Comparison of ENCODE assay signal across 10 cellular contexts in the genomic region with DNA sequence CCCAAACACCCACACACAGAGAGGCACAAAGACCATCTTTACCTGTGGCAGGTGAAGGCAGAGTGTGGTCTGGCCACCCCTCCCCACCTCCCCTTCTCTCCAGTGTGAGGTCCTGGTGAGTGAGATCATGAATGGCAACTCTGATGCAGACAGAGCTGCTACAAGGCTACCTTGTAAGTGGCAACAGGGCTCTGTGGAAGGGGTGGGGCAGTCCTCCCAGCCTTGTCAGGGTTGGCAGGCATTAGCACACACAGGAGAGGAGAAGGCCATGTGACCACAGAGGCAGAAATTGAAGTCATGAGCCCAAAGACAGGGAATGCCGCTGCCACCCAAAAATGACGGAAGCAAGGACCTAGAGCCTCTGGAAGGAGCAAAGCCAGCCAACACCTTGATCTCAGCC. TPM values are rescaled to one million over a fixed set of nuclear protein-coding genes. Genes with fewer than 3 reads are reported as not detected.
DNase-seq lines count a peak whose midpoint lies in the region; ATAC-seq and TF ChIP-seq lines count a peak whose summit lies in the region.
"Had no signal": no experiment of that assay in that cellular context is flagged by ENCODE, and none has a peak within 500 bp of the region (broad histone marks: within the 10 kb centered on the region; RNA-seq: fewer than 3 reads in every experiment).

No MANE protein-coding gene starts in this region.

- H3K27me3 ChIP-seq in CD8-positive, alpha-beta T cell (ENCODE audit: insufficient read depth, low read length): no peaks in the 10 kb centered on the region
- H3K27me3 ChIP-seq: uterus had no signal

- H3K36me3 ChIP-seq in CD8-positive, alpha-beta T cell (ENCODE audit: insufficient read depth, low read length): no peaks in the 10 kb centered on the region
- H3K36me3 ChIP-seq: uterus had no signal

- intact Hi-C loops in CD8-positive, alpha-beta T cell (cut with DNase I, micrococcal nuclease): no loop called here

- DNase-seq in HFFc6 (no peak), SW480 (ENCODE audit: low spot score) (peak; percentile 60), islet precursor cell (peak; percentile 73)
- DNase-seq in stimulated activated effector memory CD8-positive, alpha-beta T cell treated with anti-CD3 and anti-CD28 coated beads, Interleukin-12 subunit alpha, Interleukin-12 subunit beta, amount 100 ng/mL, for 72 hours (ENCODE audit: low spot score in 2 of 2): no peak
- DNase-seq in CD8-positive, alpha-beta T cell: no peak
- DNase-seq in central memory CD4-positive, alpha-beta T cell: no peak
- no peak for DNase-seq in activated naive CD4-positive, alpha-beta T cell treated with anti-CD3 and anti-CD28 coated beads, Interleukin-2, amount 50 U/mL, for 16 hours
- no peak for DNase-seq in activated effector memory CD4-positive, alpha-beta T cell treated with Interleukin-2 at 50 U/mL for 16 hours
- DNase-seq: activated CD4-positive, alpha-beta T cell treated with anti-CD3 and anti-CD28 coated beads, Interleukin-2, amount 50 U/mL, for 48 hours had no signal

- POLR2A ChIA-PET in CD8-positive, alpha-beta T cell (lab: Charles Lee): no interaction called here

- no peaks in the 10 kb centered on the region for H3K36me3 Mint-ChIP-seq in HFFc6 (ENCODE audit: low read depth)
- H3K36me3 Mint-ChIP-seq in stimulated activated effector memory CD8-positive, alpha-beta T cell treated with anti-CD3 and anti-CD28 coated beads, Interleukin-12 subunit alpha, Interleukin-12 subunit beta, amount 100 ng/mL, for 72 hours: no peaks in the 10 kb centered on the region
- no peaks in the 10 kb centered on the region for H3K36me3 Mint-ChIP-seq in CD8-positive, alpha-beta T cell

- H3K4me1 ChIP-seq in CD8-positive, alpha-beta T cell (ENCODE audit: insufficient read depth, low read length): no peaks in the 10 kb centered on the region

- H3K27ac ChIP-seq in CD8-positive, alpha-beta T cell (ENCODE audit: low read depth, low read length): no peak overlapping the region
- H3K27ac ChIP-seq: uterus had no signal

- peak overlapping the region; percentile 84 for H3K27ac Mint-ChIP-seq in HFFc6
- no peak overlapping the region for H3K27ac Mint-ChIP-seq in stimulated activated effector memory CD8-positive, alpha-beta T cell treated with anti-CD3 and anti-CD28 coated beads, Interleukin-12 subunit alpha, Interleukin-12 subunit beta, amount 100 ng/mL, for 72 hours
- no peak overlapping the region for H3K27ac Mint-ChIP-seq in CD8-positive, alpha-beta T cell

- no peak for TF ChIP-seq CTCF in HFFc6 (IDR thresholded peaks at IDR 0.05)
- TF ChIP-seq CTCF in CD8-positive, alpha-beta T cell (IDR thresholded peaks at IDR 0.05): no peak

- H3K4me3 ChIP-seq in CD8-positive, alpha-beta T cell (ENCODE audit: low read depth, low read length): no peak overlapping the region
- H3K4me3 ChIP-seq: uterus had no signal

- peak overlapping the region; percentile 77 for H3K4me3 Mint-ChIP-seq in HFFc6
- H3K4me3 Mint-ChIP-seq in stimulated activated effector memory CD8-positive, alpha-beta T cell treated with anti-CD3 and anti-CD28 coated beads, Interleukin-12 subunit alpha, Interleukin-12 subunit beta, amount 100 ng/mL, for 72 hours: no peak overlapping the region
- no peak overlapping the region for H3K4me3 Mint-ChIP-seq in CD8-positive, alpha-beta T cell

- ATAC-seq in stimulated activated effector memory CD8-positive, alpha-beta T cell treated with anti-CD3 and anti-CD28 coated beads, Interleukin-12 subunit alpha, Interleukin-12 subunit beta, amount 100 ng/mL, for 72 hours: peak; percentile 9
- ATAC-seq in CD8-positive, alpha-beta T cell: no peak

- CTCF ChIA-PET in CD8-positive, alpha-beta T cell (lab: Charles Lee): interaction anchor here (1.2 kb wide), 1 partner anchor 136 kb away, joined by 3 read pairs; no protein-coding TSS in a partner anchor

- H3K9me3 Mint-ChIP-seq in HFFc6: no peaks in the 10 kb centered on the region
- H3K9me3 Mint-ChIP-seq in stimulated activated effector memory CD8-positive, alpha-beta T cell treated with anti-CD3 and anti-CD28 coated beads, Interleukin-12 subunit alpha, Interleukin-12 subunit beta, amount 100 ng/mL, for 72 hours: no peaks in the 10 kb centered on the region
- H3K9me3 Mint-ChIP-seq in CD8-positive, alpha-beta T cell: no peaks in the 10 kb centered on the region

- no peaks in the 10 kb centered on the region for H3K9me3 ChIP-seq in CD8-positive, alpha-beta T cell (ENCODE audit: low read length)
- H3K9me3 ChIP-seq: uterus had no signal

- peaks cover 65% of the 10 kb centered on the region for H3K4me1 Mint-ChIP-seq in HFFc6 (ENCODE audit: low read depth)
- peaks cover 11% of the 10 kb centered on the region for H3K4me1 Mint-ChIP-seq in stimulated activated effector memory CD8-positive, alpha-beta T cell treated with anti-CD3 and anti-CD28 coated beads, Interleukin-12 subunit alpha, Interleukin-12 subunit beta, amount 100 ng/mL, for 72 hours
- H3K4me1 Mint-ChIP-seq in CD8-positive, alpha-beta T cell (ENCODE audit: low read depth): peaks cover 6% of the 10 kb centered on the region

- H3K27me3 Mint-ChIP-seq in HFFc6 (ENCODE audit: insufficient read depth): peaks cover 2% of the 10 kb centered on the region
- peaks cover 14% of the 10 kb centered on the region for H3K27me3 Mint-ChIP-seq in CD8-positive, alpha-beta T cell (ENCODE audit: low read depth)

RNA-seq across cellular contexts. Expression of a gene that starts 30.7 kb away (rescaled TPM):
- total RNA-seq in HFFc6 (2021; fragmentation: NEBNext Ultra II Directional; extraction: Animal tissue kit (Norgen Biotek cat#: 25700)): under 1 TPM; 0.02 to 0.25 (median 0.10) TPM
- total RNA-seq in CD8-positive, alpha-beta T cell: not detected

Comparison
In these comparisons a context has a peak if more than half of its experiments do, and no peak if none do; other contexts are left out.
1. DNase-seq: peak in SW480 (single experiment) and islet precursor cell (single experiment); none in HFFc6 (single experiment), stimulated activated effector memory CD8-positive, alpha-beta T cell treated with anti-CD3 and anti-CD28 coated beads, Interleukin-12 subunit alpha, Interleukin-12 subunit beta, amount 100 ng/mL, for 72 hours (0 of 2), CD8-positive, alpha-beta T cell (0 of 7), central memory CD4-positive, alpha-beta T cell (single experiment), activated naive CD4-positive, alpha-beta T cell treated with anti-CD3 and anti-CD28 coated beads, Interleukin-2, amount 50 U/mL, for 16 hours (single experiment) and activated effector memory CD4-positive, alpha-beta T cell treated with Interleukin-2 at 50 U/mL for 16 hours (single experiment).